1 cellular context compared by ENCODE assay signal in genomic region chr12:50050410-50051280, GRCh38.
TF ChIP-seq lines count a peak whose summit lies in the region.

No MANE protein-coding gene starts in this region.

TF ChIP-seq in H1, 55 proteins besides CTCF, POLR2A, EP300 and RAD21:
- TF ChIP-seq CREB1 (IDR thresholded peaks at IDR 0.05), result peak; percentile 73
- TF ChIP-seq TAF1 (IDR thresholded peaks at IDR 0.05; ENCODE audit: low read depth, low read length), result peak; percentile 11; the same call in 1 of the 2 replicates
- TF ChIP-seq SP2 (IDR thresholded peaks at IDR 0.05; ENCODE audit: low read length), result no peak
- peak; percentile 10 for TF ChIP-seq KDM4A (IDR thresholded peaks at IDR 0.05; ENCODE audit: low read depth, low read length, severe bottlenecking)
- peak; percentile 50 for TF ChIP-seq E2F6 (IDR thresholded peaks at IDR 0.05)
- 0 out of 4 replicates have a peak, but pooled peaks of 1 of the 2 experiments have one; percentile 27 for TF ChIP-seq SIN3A (conservative IDR thresholded peaks at IDR 0.05 in 1 of 2, IDR thresholded peaks at IDR 0.05 in 1 of 2; ENCODE audit: low read depth in 1 of 2, low read length in 2 of 2)
- no peak for TF ChIP-seq SRF (IDR thresholded peaks at IDR 0.05; ENCODE audit: low read depth, low read length)
- no peak for TF ChIP-seq RFX5 (IDR thresholded peaks at IDR 0.05; ENCODE audit: borderline replicate concordance, low read depth, low read length)
- TF ChIP-seq TBP (IDR thresholded peaks at IDR 0.05; ENCODE audit: low read depth, low read length), result no peak
- peak; percentile 27; the same call in 1 of the 2 replicates for TF ChIP-seq MAX (IDR thresholded peaks at IDR 0.05)
- TF ChIP-seq EZH2 (IDR thresholded peaks at IDR 0.05; ENCODE audit: low read depth, low read length, severe bottlenecking), result peak; percentile 10
- TF ChIP-seq ASH2L (IDR thresholded peaks at IDR 0.05; ENCODE audit: low read length), result peak; percentile 12
- TF ChIP-seq CEBPB (IDR thresholded peaks at IDR 0.05; ENCODE audit: low read depth, low read length), result peak; percentile 76
- TF ChIP-seq ATF3 (IDR thresholded peaks at IDR 0.05; ENCODE audit: insufficient read depth, low read depth, low read length), result peak; percentile 77
- 0 out of 2 replicates have a peak, but pooled peaks have one; percentile 9 for TF ChIP-seq PHF8 (conservative IDR thresholded peaks at IDR 0.05; ENCODE audit: low read depth, low read length)
TF ChIP-seq in H1: peak in this region for 11.
